In genomic region chr16:20440766-20441165, GRCh38 we compare ENCODE assay signal across 16 cellular contexts. TPM values are rescaled to one million over a fixed set of nuclear protein-coding genes. Genes with fewer than 3 reads are reported as not detected.
"Had no signal": no experiment of that assay in that cellular context is flagged by ENCODE, and none has a peak within 500 bp of the region (broad histone marks: within the 10 kb centered on the region; RNA-seq: fewer than 3 reads in every experiment).

No MANE protein-coding gene starts in this region.

RNA-seq across cellular contexts. Expression of gene ACSM2A, which starts 10.6 kb away (rescaled TPM):
- total RNA-seq: activated naive CD8-positive, alpha-beta T cell treated with anti-CD3 and anti-CD28 coated beads for 36 hours; bronchial epithelial cell; lung; mesenteric fat pad; mucosa of descending colon; right cardiac atrium; skeletal muscle tissue; T-helper 17 cell; upper lobe of right lung had no signal
- polyA plus RNA-seq: keratinocyte, right cardiac atrium had no signal

RNA-seq across cellular contexts. Expression of gene ACSM5, which starts 31.4 kb away (rescaled TPM):
- total RNA-seq: activated naive CD8-positive, alpha-beta T cell treated with anti-CD3 and anti-CD28 coated beads for 36 hours; bronchial epithelial cell; T-helper 17 cell had no signal
- polyA plus RNA-seq: keratinocyte had no signal

RNA-seq across cellular contexts. Expression of gene PDILT, which starts 36.2 kb away (rescaled TPM):
- total RNA-seq: activated naive CD8-positive, alpha-beta T cell treated with anti-CD3 and anti-CD28 coated beads for 36 hours; bronchial epithelial cell; dermis blood vessel endothelial cell; gastrocnemius medialis; left lobe of liver; lung; mesenteric fat pad; mucosa of descending colon; ovary; psoas muscle; right cardiac atrium; skeletal muscle tissue; subcutaneous adipose tissue; T-helper 17 cell; upper lobe of right lung had no signal
- polyA plus RNA-seq: keratinocyte, lung, ovary, psoas muscle, right cardiac atrium had no signal
